ENCODE assay signal across 3 cellular contexts in the genomic region with DNA sequence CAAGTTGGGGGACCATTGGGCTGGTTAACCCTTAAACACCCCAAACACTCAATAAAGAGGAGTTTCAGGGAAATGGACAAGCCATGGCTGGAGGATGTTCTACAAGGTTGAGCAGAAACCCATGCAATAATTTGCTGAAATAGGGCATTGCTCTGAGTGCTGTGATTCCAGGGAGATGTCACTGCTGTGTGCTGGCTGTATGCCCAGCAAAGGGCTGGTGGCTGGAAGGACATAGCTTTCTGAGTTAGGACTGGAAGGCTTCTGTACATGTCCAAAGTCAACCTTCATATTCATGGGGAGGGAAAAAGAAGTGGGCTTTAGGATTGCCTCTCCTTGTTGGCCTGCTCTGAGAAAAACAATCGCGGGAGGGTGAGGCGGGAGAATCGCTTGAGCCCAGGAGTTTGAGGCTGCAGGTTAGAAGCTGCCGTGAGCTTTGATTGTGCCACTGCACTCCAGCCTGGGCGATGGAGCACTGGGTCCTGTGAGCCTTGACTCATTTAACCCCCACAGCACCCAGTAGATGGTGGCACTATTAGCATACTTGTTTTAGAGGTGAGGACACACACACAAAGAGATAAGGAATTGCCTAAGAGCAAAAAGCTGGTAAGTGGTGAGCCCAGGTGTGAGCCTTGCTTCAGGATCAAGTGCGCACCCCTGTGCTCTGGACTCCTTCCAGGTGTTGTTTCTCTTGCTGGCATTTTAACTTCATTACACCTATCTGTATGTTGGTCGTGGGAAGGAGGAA.
TF ChIP-seq lines count a peak whose summit lies in the region.

No MANE protein-coding gene starts in this region.

TF ChIP-seq in IMR-90, 13 proteins besides CTCF, POLR2A, EP300 and RAD21:
- TF ChIP-seq MXI1 (IDR thresholded peaks at IDR 0.05; ENCODE audit: borderline replicate concordance, low read depth, low read length) (no peak), CHD1 (IDR thresholded peaks at IDR 0.05; ENCODE audit: low read depth, low read length) (no peak), FOS (IDR thresholded peaks at IDR 0.05; ENCODE audit: low read depth, low read length) (no peak), SMC3 (IDR thresholded peaks at IDR 0.05; ENCODE audit: low read depth, low read length) (no peak)
TF ChIP-seq in IMR-90: peak in this region for 0.

TF ChIP-seq in H1, 55 proteins besides CTCF, POLR2A, EP300 and RAD21:
- TF ChIP-seq TAF1 (IDR thresholded peaks at IDR 0.05; ENCODE audit: low read depth, low read length) (no peak), SIN3A (conservative IDR thresholded peaks at IDR 0.05 in 1 of 2, IDR thresholded peaks at IDR 0.05 in 1 of 2; ENCODE audit: low read depth in 1 of 2, low read length in 2 of 2) (no peak), TBP (IDR thresholded peaks at IDR 0.05; ENCODE audit: low read depth, low read length) (no peak), PHF8 (conservative IDR thresholded peaks at IDR 0.05; ENCODE audit: low read depth, low read length) (no peak), CREB1 (IDR thresholded peaks at IDR 0.05) (no peak), NANOG (IDR thresholded peaks at IDR 0.05; ENCODE audit: insufficient read depth, low read depth, low read length, poor library complexity, severe bottlenecking) (no peak), TCF12 (IDR thresholded peaks at IDR 0.05; ENCODE audit: low read depth, low read length) (no peak), SP2 (IDR thresholded peaks at IDR 0.05; ENCODE audit: low read length) (no peak)

TF ChIP-seq in neural cell, 6 proteins besides CTCF, POLR2A, EP300 and RAD21:
- TF ChIP-seq EZH2 (IDR thresholded peaks at IDR 0.05; ENCODE audit: borderline replicate concordance, insufficient read depth, low read length, poor library complexity, severe bottlenecking) (no peak), POLR2AphosphoS5 (IDR thresholded peaks at IDR 0.05) (no peak), SMC3 (conservative IDR thresholded peaks at IDR 0.05; ENCODE audit: poor library complexity) (no peak), MXI1 (conservative IDR thresholded peaks at IDR 0.05; ENCODE audit: poor library complexity, severe bottlenecking) (no peak), TAF1 (IDR thresholded peaks at IDR 0.05; ENCODE audit: low read depth) (no peak)
- TF ChIP-seq, protein P1, sequence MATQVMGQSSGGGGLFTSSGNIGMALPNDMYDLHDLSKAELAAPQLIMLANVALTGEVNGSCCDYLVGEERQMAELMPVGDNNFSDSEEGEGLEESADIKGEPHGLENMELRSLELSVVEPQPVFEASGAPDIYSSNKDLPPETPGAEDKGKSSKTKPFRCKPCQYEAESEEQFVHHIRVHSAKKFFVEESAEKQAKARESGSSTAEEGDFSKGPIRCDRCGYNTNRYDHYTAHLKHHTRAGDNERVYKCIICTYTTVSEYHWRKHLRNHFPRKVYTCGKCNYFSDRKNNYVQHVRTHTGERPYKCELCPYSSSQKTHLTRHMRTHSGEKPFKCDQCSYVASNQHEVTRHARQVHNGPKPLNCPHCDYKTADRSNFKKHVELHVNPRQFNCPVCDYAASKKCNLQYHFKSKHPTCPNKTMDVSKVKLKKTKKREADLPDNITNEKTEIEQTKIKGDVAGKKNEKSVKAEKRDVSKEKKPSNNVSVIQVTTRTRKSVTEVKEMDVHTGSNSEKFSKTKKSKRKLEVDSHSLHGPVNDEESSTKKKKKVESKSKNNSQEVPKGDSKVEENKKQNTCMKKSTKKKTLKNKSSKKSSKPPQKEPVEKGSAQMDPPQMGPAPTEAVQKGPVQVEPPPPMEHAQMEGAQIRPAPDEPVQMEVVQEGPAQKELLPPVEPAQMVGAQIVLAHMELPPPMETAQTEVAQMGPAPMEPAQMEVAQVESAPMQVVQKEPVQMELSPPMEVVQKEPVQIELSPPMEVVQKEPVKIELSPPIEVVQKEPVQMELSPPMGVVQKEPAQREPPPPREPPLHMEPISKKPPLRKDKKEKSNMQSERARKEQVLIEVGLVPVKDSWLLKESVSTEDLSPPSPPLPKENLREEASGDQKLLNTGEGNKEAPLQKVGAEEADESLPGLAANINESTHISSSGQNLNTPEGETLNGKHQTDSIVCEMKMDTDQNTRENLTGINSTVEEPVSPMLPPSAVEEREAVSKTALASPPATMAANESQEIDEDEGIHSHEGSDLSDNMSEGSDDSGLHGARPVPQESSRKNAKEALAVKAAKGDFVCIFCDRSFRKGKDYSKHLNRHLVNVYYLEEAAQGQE (IDR thresholded peaks at IDR 0.05; ENCODE audit: borderline replicate concordance) = no peak
TF ChIP-seq in neural cell: peak in this region for 0.
